ENCODE assay signal across 6 cellular contexts in genomic region chr7:63998549-63998948, GRCh38. TPM values are rescaled to one million over a fixed set of nuclear protein-coding genes. Genes with fewer than 3 reads are reported as not detected.
"Had no signal": no experiment of that assay in that cellular context is flagged by ENCODE, and none has a peak within 500 bp of the region (broad histone marks: within the 10 kb centered on the region; RNA-seq: fewer than 3 reads in every experiment).

ZNF722 (plus strand) TSS chr7:63998849; CDS start chr7:63998962, 113 bp downstream.

- H3K4me3 Mint-ChIP-seq: GM23338, H9 had no signal

- H3K4me3 ChIP-seq: GM23338 had no signal

- DNase-seq: H9, HCEC 1CT, IMR-90 had no signal

- H3K4me1 Mint-ChIP-seq: GM23338, H9 had no signal

- H3K27ac Mint-ChIP-seq: GM23338, H9 had no signal

RNA-seq across cellular contexts. Expression of gene ZNF722, which starts in this region (rescaled TPM):
- total RNA-seq: GM23338, H1, H9, HT-29, IMR-90 had no signal
- polyA plus RNA-seq: GM23338, H1, IMR-90 had no signal
